ENCODE assay signal across 1 cellular context in genomic region chr5:140996055-140996454, GRCh38.
TF ChIP-seq lines count a peak whose summit lies in the region.

No MANE protein-coding gene starts in this region.

TF ChIP-seq in GM23338, 12 proteins besides CTCF, POLR2A, EP300 and RAD21 (continued from another document):
- TF ChIP-seq ZNF462 (CRISPR knock-in tag; IDR thresholded peaks at IDR 0.05) (no peak), ZNF331 (CRISPR knock-in tag; IDR thresholded peaks at IDR 0.05; ENCODE audit: low read depth) (no peak), CREB1 (CRISPR knock-in tag; IDR thresholded peaks at IDR 0.05; ENCODE audit: low read depth) (no peak), REST (IDR thresholded peaks at IDR 0.05; ENCODE audit: unreplicated experiment) (no peak), EZH2 (IDR thresholded peaks at IDR 0.05; ENCODE audit: low read depth, unreplicated experiment) (no peak), POLR2AphosphoS5 (IDR thresholded peaks at IDR 0.05; ENCODE audit: low read depth) (no peak), JUNB (IDR thresholded peaks at IDR 0.05; ENCODE audit: unreplicated experiment) (no peak), STAT1 (IDR thresholded peaks at IDR 0.05; ENCODE audit: unreplicated experiment) (no peak), NANOG (IDR thresholded peaks at IDR 0.05; ENCODE audit: borderline replicate concordance) (no peak)
TF ChIP-seq in GM23338: peak in this region for 0.
